11 cellular contexts compared by ENCODE assay signal in genomic region chr18:76610933-76611749, GRCh38.
A peak's percentile ranks its signal among the peaks of the same experiment; 100 is the strongest.
DNase-seq lines count a peak whose midpoint lies in the region; ATAC-seq and TF ChIP-seq lines count a peak whose summit lies in the region.
"Had no signal": no experiment of that assay in that cellular context is flagged by ENCODE, and none has a peak within 500 bp of the region (broad histone marks: within the 10 kb centered on the region; RNA-seq: fewer than 3 reads in every experiment).

No MANE protein-coding gene starts in this region.

- DNase-seq in ELF-1 (ENCODE audit: low read depth, low spot score) = peak; percentile 44
- peak; percentile 38 for DNase-seq in fibroblast of pulmonary artery (ENCODE audit: low read depth)
- peak; percentile 52 for DNase-seq in retina
- DNase-seq in NCI-H446 treated with DMSO at 0.1 percent for 48 hours (lab: John Stamatoyannopoulos, UW) = no peak
- no peak for DNase-seq in NCI-H2029 treated with DMSO at 0.1 percent for 48 hours (lab: John Stamatoyannopoulos, UW)
- DNase-seq in NCI-H187 (lab: John Stamatoyannopoulos, UW) = no peak
- DNase-seq: activated T-cell treated with anti-CD3 and anti-CD28 coated beads for 4 hours, NCI-H1694, PC-9 had no signal

- peak overlapping the region; percentile 55 for H3K27ac ChIP-seq in angular gyrus (ENCODE audit: low read depth, low read length)
- H3K27ac ChIP-seq: PC-9 had no signal

- peak overlapping the region; percentile 15 for H3K4me3 ChIP-seq in fibroblast of pulmonary artery (replicated peaks; ENCODE audit: low read depth, low read length)
- H3K4me3 ChIP-seq: PC-9 had no signal

- ATAC-seq in GM18870 (IDR thresholded peaks at IDR 0.05; ENCODE audit: unreplicated experiment) = no peak

- no peak for TF ChIP-seq CTCF in fibroblast of pulmonary artery (IDR thresholded peaks at IDR 0.05; ENCODE audit: low read length, missing control alignments)

Comparison
In these comparisons a context has a peak if more than half of its experiments do, and no peak if none do; other contexts are left out.
1. DNase-seq: peak in ELF-1 (single experiment), fibroblast of pulmonary artery (single experiment) and retina (single experiment); none in NCI-H446 treated with DMSO at 0.1 percent for 48 hours (single experiment), NCI-H2029 treated with DMSO at 0.1 percent for 48 hours (single experiment) and NCI-H187 (0 of 2).